Comparison of ENCODE assay signal across 11 cellular contexts in genomic region chr19:30327331-30327730, GRCh38. TPM values are rescaled to one million over a fixed set of nuclear protein-coding genes. Genes with fewer than 3 reads are reported as not detected.
"Had no signal": no experiment of that assay in that cellular context is flagged by ENCODE, and none has a peak within 500 bp of the region (broad histone marks: within the 10 kb centered on the region; RNA-seq: fewer than 3 reads in every experiment).

No MANE protein-coding gene starts in this region.

- H3K9me3 ChIP-seq: HAP-1 had no signal

- H3K4me3 ChIP-seq: GM23248, HAP-1 had no signal

- H3K27ac ChIP-seq: GM23248, HL-60 had no signal

- DNase-seq: GM23248, GOT3, HFFc6, KG1 had no signal

- H3K4me1 ChIP-seq: HAP-1 had no signal

- FAIRE-seq: H54, HepG2 had no signal

- ATAC-seq: HCT116, HepG2 had no signal

- H3K9ac ChIP-seq: GM23248 had no signal

- H2AFZ ChIP-seq: GM23248 had no signal

RNA-seq across cellular contexts. Expression of gene ZNF536, which starts 44.9 kb away (rescaled TPM):
- total RNA-seq: HepG2, HFFc6, HT1080 had no signal
- polyA plus RNA-seq: HepG2, IgD-negative memory B cell had no signal
